Comparison of ENCODE assay signal across 1 cellular context in the genomic region with DNA sequence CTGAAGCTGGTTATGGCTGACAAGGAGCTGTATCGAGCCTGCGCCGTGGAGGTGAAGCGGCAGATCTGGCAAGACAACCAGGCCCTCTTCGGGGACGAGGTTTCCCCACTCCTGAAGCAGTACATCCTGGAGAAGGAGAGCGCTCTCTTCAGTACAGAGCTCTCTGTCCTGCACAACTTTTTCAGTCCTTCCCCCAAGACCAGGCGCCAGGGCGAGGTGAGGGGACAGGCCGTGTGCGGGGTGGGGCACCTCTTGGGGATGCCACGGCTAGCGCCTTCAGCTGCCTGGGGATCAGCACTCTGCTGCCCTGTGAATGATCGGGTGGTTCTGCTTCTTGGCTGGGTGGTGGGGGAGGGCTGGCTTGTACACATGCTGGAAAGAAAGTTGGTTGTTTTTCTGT.
TF ChIP-seq lines count a peak whose summit lies in the region.

No MANE protein-coding gene starts in this region.

TF ChIP-seq in A549, 52 proteins besides CTCF, POLR2A, EP300 and RAD21:
- no peak for TF ChIP-seq MAFK (IDR thresholded peaks at IDR 0.05; ENCODE audit: partially characterized antibody)
